9 cellular contexts compared by ENCODE assay signal in the genomic region with DNA sequence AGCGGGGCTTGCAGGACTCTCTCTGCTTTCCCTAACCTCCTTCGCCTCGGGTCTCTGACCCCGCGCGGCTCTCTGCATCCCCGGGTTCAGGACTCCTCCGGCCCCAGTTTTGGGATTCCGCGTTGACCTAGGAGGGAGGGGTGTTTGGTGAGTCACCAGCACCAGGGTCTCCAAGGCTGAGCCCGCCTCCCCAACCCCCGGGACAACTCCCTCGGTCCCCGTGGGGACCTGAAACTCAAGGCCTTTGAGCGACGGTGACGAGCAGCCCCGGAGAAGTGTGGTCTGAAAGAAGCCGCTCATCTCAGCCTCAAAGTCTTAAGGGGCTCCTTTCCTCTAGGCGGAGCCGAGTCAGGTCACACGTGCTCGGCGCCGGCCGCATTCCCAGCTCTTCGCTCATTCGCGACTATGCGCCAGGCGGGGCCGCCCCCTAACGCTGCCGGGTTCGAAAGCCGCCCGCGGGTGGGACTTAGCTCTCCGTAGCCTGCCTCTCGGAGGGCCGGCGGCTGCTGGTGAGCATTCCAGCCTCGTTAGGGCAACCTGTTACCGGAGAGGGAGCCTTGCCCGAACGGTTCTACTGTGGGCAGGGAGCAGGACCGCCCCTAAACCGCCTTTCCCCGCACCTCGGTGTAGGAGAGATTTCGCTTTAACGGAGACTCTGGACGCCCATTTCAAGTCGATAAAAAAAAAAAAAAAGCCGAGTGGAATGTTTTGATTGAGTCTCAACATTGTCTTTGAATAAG. TPM values are rescaled to one million over a fixed set of nuclear protein-coding genes. Genes with fewer than 3 reads are reported as not detected.
DNase-seq lines count a peak whose midpoint lies in the region; ATAC-seq and TF ChIP-seq lines count a peak whose summit lies in the region.
"Had no signal": no experiment of that assay in that cellular context is flagged by ENCODE, and none has a peak within 500 bp of the region (broad histone marks: within the 10 kb centered on the region; RNA-seq: fewer than 3 reads in every experiment).

No MANE protein-coding gene starts in this region.

- TF ChIP-seq CTCF in cardiac muscle cell (IDR thresholded peaks at IDR 0.05; ENCODE audit: low read depth, low read length) (no peak), tibial artery (IDR thresholded peaks at IDR 0.05) (no peak)

- ATAC-seq in Right ventricle myocardium inferior: no peak

- peak overlapping the region; percentile 16 for H3K4me3 ChIP-seq in cardiac muscle cell
- H3K4me3 ChIP-seq in adipocyte (ENCODE audit: low read length): peak overlapping the region; percentile 64
- H3K4me3 ChIP-seq in tibial artery: peak overlapping the region; percentile 19 to 35

- intact Hi-C loops in Right ventricle myocardium inferior (cut with DNase I): no loop called here
- intact Hi-C loops in tibial artery (cut with DNase I; ENCODE audit: low total_unique reads): no loop called here

- H3K9ac ChIP-seq in adipocyte (ENCODE audit: low read length): no peak overlapping the region

- H3K36me3 ChIP-seq in cardiac muscle cell (no peaks in the 10 kb centered on the region), adipocyte (ENCODE audit: control insufficient read depth, insufficient read depth, low read length, severe bottlenecking) (no peaks in the 10 kb centered on the region), tibial artery (no peaks in the 10 kb centered on the region)

- peak in 1 of 2 donors; percentile 73 for DNase-seq in cardiac muscle cell (ENCODE audit: low read depth in 1 of 2, low spot score in 1 of 2)
- DNase-seq in Right ventricle myocardium inferior (ENCODE audit: missing footprints): no peak
- DNase-seq in HK-2 (ENCODE audit: unreplicated experiment): peak; percentile 46
- DNase-seq in adipocyte (ENCODE audit: low read depth): peak; percentile 38
- peak; percentile 27 for DNase-seq in kidney tubule cell (ENCODE audit: low spot score)
- no peak for DNase-seq in tibial artery
- no peak for DNase-seq in H4 (ENCODE audit: low spot score)
- no peak for DNase-seq in A172 (ENCODE audit: low spot score)

- H3K4me1 ChIP-seq in cardiac muscle cell (ENCODE audit: low read depth): peaks cover 7% of the 10 kb centered on the region
- peaks cover 19% of the 10 kb centered on the region for H3K4me1 ChIP-seq in adipocyte (ENCODE audit: control insufficient read depth, insufficient read depth, low read length)
- peaks cover 0 to 44% (median 26%) of the 10 kb centered on the region in 4 donors for H3K4me1 ChIP-seq in tibial artery

- H3K27me3 ChIP-seq in cardiac muscle cell (peaks cover 100% of the 10 kb centered on the region), adipocyte (replicated peaks; ENCODE audit: control insufficient read depth, insufficient read depth, low read length) (peaks cover 94% of the 10 kb centered on the region), tibial artery (peaks cover 8 to 95% of the 10 kb centered on the region in 2 donors)

- no peak overlapping the region for H3K27ac ChIP-seq in cardiac muscle cell
- no peak overlapping the region for H3K27ac ChIP-seq in tibial artery

- H3K9me3 ChIP-seq in cardiac muscle cell (ENCODE audit: low read depth) (no peaks in the 10 kb centered on the region), adipocyte (ENCODE audit: control insufficient read depth, low read length) (peaks cover 10% of the 10 kb centered on the region), tibial artery (no peaks in the 10 kb centered on the region)

RNA-seq across cellular contexts. Expression of gene PRDM13, which starts 3.0 kb away (rescaled TPM):
- total RNA-seq in cardiac muscle cell (not detected in 2 replicates), Right ventricle myocardium inferior (not detected)
- not detected in 2 replicates for polyA plus RNA-seq in cardiac muscle cell
- not detected in 2 replicates for total RNA-seq in H4 (2014; rRNA removed; shearing (Covaris generic))
- total RNA-seq in A172 (2014; rRNA removed; shearing (Covaris generic)): not detected in 2 replicates
- total RNA-seq: aorta had no signal
- polyA plus RNA-seq: aorta had no signal

RNA-seq across cellular contexts. Expression of gene CCNC, which starts 35.1 kb away (rescaled TPM):
- total RNA-seq in cardiac muscle cell: 38.7 and 39.7 TPM in 2 replicates
- 68.1 and 80.0 TPM in 2 replicates for polyA plus RNA-seq in cardiac muscle cell
- total RNA-seq in Right ventricle myocardium inferior: 18.7 TPM
- total RNA-seq in H4 (2014; rRNA removed; shearing (Covaris generic)): 77.1 and 94.4 TPM in 2 replicates
- 93.1 and 102 TPM in 2 replicates for total RNA-seq in A172 (2014; rRNA removed; shearing (Covaris generic))

Comparison
In these comparisons a context has a peak if more than half of its experiments do, and no peak if none do; other contexts are left out.
1. DNase-seq: peak in HK-2 (single experiment), adipocyte (single experiment) and kidney tubule cell (single experiment); none in Right ventricle myocardium inferior (single experiment), tibial artery (0 of 2), H4 (single experiment) and A172 (single experiment).
2. Peak in every context shown above with its lines, with median percentiles within 50 percentile points of each other: H3K4me3 ChIP-seq.